Comparison of ENCODE assay signal across 33 cellular contexts in genomic region chr5:61617995-61618525, GRCh38.
DNase-seq lines count a peak whose midpoint lies in the region; ATAC-seq, FAIRE-seq and TF ChIP-seq lines count a peak whose summit lies in the region.
"Had no signal": no experiment of that assay in that cellular context is flagged by ENCODE, and none has a peak within 500 bp of the region (broad histone marks: within the 10 kb centered on the region; RNA-seq: fewer than 3 reads in every experiment).

No MANE protein-coding gene starts in this region.

- no peaks in the 10 kb centered on the region for H3K36me3 ChIP-seq in HepG2 (replicated peaks in 1 of 2; ENCODE audit: control insufficient read depth in 1 of 2, insufficient read depth in 2 of 2, low read length in 2 of 2)
- H3K36me3 ChIP-seq in right lobe of liver: no peaks in the 10 kb centered on the region
- H3K36me3 ChIP-seq: heart right ventricle, spleen, upper lobe of left lung had no signal

- peak; percentile 52 for ATAC-seq in HepG2
- no peak for ATAC-seq in right lobe of liver
- ATAC-seq: activated CD4-positive, alpha-beta T cell treated with anti-CD3 and anti-CD28 coated beads for 36 hours; activated naive CD4-positive, alpha-beta T cell treated with anti-CD3 and anti-CD28 coated beads, Interleukin-2, amount 50 U/mL, for 72 hours; heart right ventricle; right cardiac atrium; Right ventricle myocardium inferior had no signal

- TF ChIP-seq CTCF in HepG2 (CRISPR knock-in tag; IDR thresholded peaks at IDR 0.05) (no peak), right lobe of liver (IDR thresholded peaks at IDR 0.05) (no peak), fibroblast of pulmonary artery (IDR thresholded peaks at IDR 0.05; ENCODE audit: low read length, missing control alignments) (peak; percentile 9), GM13977 (IDR thresholded peaks at IDR 0.05; ENCODE audit: extremely low read depth, insufficient read depth, missing control alignments) (no peak)

- H3K9ac ChIP-seq in HepG2 (ENCODE audit: insufficient read depth, low read depth, low read length): no peak overlapping the region
- H3K9ac ChIP-seq: parathyroid adenoma had no signal

- BruUV-seq in HepG2 (replicated peaks; lab: Mats Ljungman, UMichigan): no TSS peak

- FAIRE-seq in HepG2 (lab: Jason Lieb, UNC) (no peak), urothelium cell line (lab: Jason Lieb, UNC) (peak; percentile 50)
- FAIRE-seq: endothelial cell of umbilical vein, GM18507 had no signal

- H2AFZ ChIP-seq in HepG2 (ENCODE audit: low read length): no peak overlapping the region
- H2AFZ ChIP-seq: parathyroid adenoma, PC-9 had no signal

- TF ChIP-seq EP300 in HepG2 (IDR thresholded peaks at IDR 0.05; ENCODE audit: low read depth in 2 of 2, low read length in 2 of 2) (no peak), HepG2 (CRISPR knock-in tag; IDR thresholded peaks at IDR 0.05; ENCODE audit: borderline replicate concordance) (no peak)

- intact Hi-C loops in HepG2 (cut with micrococcal nuclease; ENCODE audit: unreplicated experiment) (no loop called here), right lobe of liver (cut with DNase I) (no loop called here)

- H3K27me3 ChIP-seq in HepG2 (ENCODE audit: control insufficient read depth in 1 of 2, insufficient read depth in 2 of 2, low read length in 2 of 2) (peaks cover 0 to 5% of the 10 kb centered on the region in 2 experiments; a peak in 1 of 5 replicates), right lobe of liver (no peaks in the 10 kb centered on the region)
- H3K27me3 ChIP-seq: spleen, upper lobe of left lung had no signal

- no peak for TF ChIP-seq RAD21 in HepG2 (CRISPR knock-in tag; IDR thresholded peaks at IDR 0.05)

- DNase-seq in HepG2 (ENCODE audit: low spot score) (no peak), right lobe of liver (no peak), fibroblast of pulmonary artery (ENCODE audit: low read depth) (no peak), urothelium cell line (ENCODE audit: low spot score) (no peak), NAMALWA (ENCODE audit: low spot score) (no peak), occipital lobe (lab: John Stamatoyannopoulos, UW) (no peak), GM13977 (ENCODE audit: low spot score) (no peak)
- DNase-seq: ACHN; activated CD4-positive, alpha-beta T cell treated with anti-CD3 and anti-CD28 coated beads for 36 hours; activated T-cell treated with anti-CD3 and anti-CD28 coated beads for 4 hours; anterior cingulate cortex; C1 segment of cervical spinal cord; central memory CD4-positive, alpha-beta T cell; COR-L47; dermis blood vessel endothelial cell; DMS79; foreskin fibroblast; GF-D8; heart right ventricle; NCI-H1105 treated with DMSO at 0.1 percent for 48 hours; NCI-H2081; NCI-H446; PC-9; right cardiac atrium; spleen; upper lobe of left lung had no signal

- TF ChIP-seq POLR2A in HepG2 (IDR thresholded peaks at IDR 0.05; ENCODE audit: insufficient read depth in 1 of 2, low read depth in 2 of 2, low read length in 2 of 2) (no peak), right lobe of liver (IDR thresholded peaks at IDR 0.05) (no peak)

- no peaks in the 10 kb centered on the region for H3K4me1 ChIP-seq in HepG2 (ENCODE audit: insufficient read depth, low read length)
- H3K4me1 ChIP-seq in right lobe of liver: peaks cover 0 to 4% (median 0%) of the 10 kb centered on the region in 4 donors
- H3K4me1 ChIP-seq: parathyroid adenoma, upper lobe of left lung had no signal

- no peaks in the 10 kb centered on the region for H3K79me2 ChIP-seq in HepG2 (ENCODE audit: insufficient read depth, low read length)
- H3K79me2 ChIP-seq: parathyroid adenoma had no signal

- CTCF ChIA-PET in HepG2 (lab: Yijun Ruan, JAX; ENCODE audit: low intra/inter-chr PET ratio, low total read pairs): no interaction called here

- POLR2A ChIA-PET in HepG2 (lab: Yijun Ruan, JAX): no interaction called here

- no peak overlapping the region for H3K27ac ChIP-seq in HepG2 (ENCODE audit: extremely low read length, insufficient read depth, low read length)
- no peak overlapping the region for H3K27ac ChIP-seq in right lobe of liver
- H3K27ac ChIP-seq in angular gyrus (ENCODE audit: low read depth, low read length): peak overlapping the region; percentile 16
- H3K27ac ChIP-seq: heart right ventricle, parathyroid adenoma, PC-9, spleen, upper lobe of left lung had no signal

- H3K4me3 ChIP-seq in HepG2 (replicated peaks in 1 of 3; ENCODE audit: insufficient read depth in 1 of 3, low read depth in 2 of 3, low read length in 3 of 3) (no peak overlapping the region), right lobe of liver (no peak overlapping the region), fibroblast of pulmonary artery (replicated peaks; ENCODE audit: low read depth, low read length) (no peak overlapping the region)
- H3K4me3 ChIP-seq: heart right ventricle, lung, PC-9, spleen, upper lobe of left lung had no signal

- H4K20me1 ChIP-seq in HepG2 (ENCODE audit: insufficient read depth, low read length): no peaks in the 10 kb centered on the region

- no peaks in the 10 kb centered on the region for H3K9me3 ChIP-seq in HepG2 (ENCODE audit: low read length)
- H3K9me3 ChIP-seq in right lobe of liver: no peaks in the 10 kb centered on the region
- H3K9me3 ChIP-seq: heart right ventricle, spleen, upper lobe of left lung had no signal

- WGBS in HepG2 (ENCODE audit: low lambda C conversion rate): 4% methylated on average over 2 of the region's 2 CpGs
- WGBS in right lobe of liver (ENCODE audit: insufficient coverage, low coverage, low lambda C conversion rate, missing lambda C conversion rate): 74% methylated on average over 2 of the region's 2 CpGs

- in situ Hi-C loops in HepG2 (cut with HindIII; ENCODE audit: extremely low pct_ligation_motif_present, low pct_unique_long_range_greater_than_20kb): no loop called here
- in situ Hi-C loops in GM13977 (cut with MboI; ENCODE audit: low pct_unique_long_range_greater_than_20kb, low sequenced_read_pairs, unreplicated experiment): no loop called here

- no peak overlapping the region for H3K4me2 ChIP-seq in HepG2 (ENCODE audit: low read depth, low read length)
- H3K4me2 ChIP-seq: PC-9 had no signal

TF ChIP-seq in HepG2, 621 proteins besides CTCF, POLR2A, EP300 and RAD21:
- TF ChIP-seq TSC22D2 (CRISPR knock-in tag; IDR thresholded peaks at IDR 0.05; ENCODE audit: borderline replicate concordance): no peak
- TF ChIP-seq MNT (IDR thresholded peaks at IDR 0.05): peak; percentile 22; the same call in 1 of the 2 replicates
